Comparison of ENCODE assay signal across 1 cellular context in genomic region chr14:101780390-101780789, GRCh38.
TF ChIP-seq lines count a peak whose summit lies in the region.

No MANE protein-coding gene starts in this region.

TF ChIP-seq in HepG2, 621 proteins besides CTCF, POLR2A, EP300 and RAD21 (continued from another document):
- TF ChIP-seq ARID4A (CRISPR knock-in tag; IDR thresholded peaks at IDR 0.05; ENCODE audit: borderline replicate concordance): no peak
- TF ChIP-seq ZBTB42 (CRISPR knock-in tag; IDR thresholded peaks at IDR 0.05): no peak
- TF ChIP-seq ZNF512B (CRISPR knock-in tag; IDR thresholded peaks at IDR 0.05; ENCODE audit: borderline replicate concordance): no peak
- TF ChIP-seq, protein P1, sequence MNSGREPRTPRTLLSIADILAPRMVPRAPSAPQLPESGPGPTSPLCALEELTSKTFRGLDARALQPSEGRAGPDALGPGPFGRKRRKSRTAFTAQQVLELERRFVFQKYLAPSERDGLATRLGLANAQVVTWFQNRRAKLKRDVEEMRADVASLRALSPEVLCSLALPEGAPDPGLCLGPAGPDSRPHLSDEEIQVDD (CRISPR knock-in tag; IDR thresholded peaks at IDR 0.05; ENCODE audit: borderline replicate concordance): no peak
- no peak for TF ChIP-seq TOE1 (CRISPR knock-in tag; IDR thresholded peaks at IDR 0.05)
- no peak for TF ChIP-seq NCOA5 (CRISPR knock-in tag; IDR thresholded peaks at IDR 0.05)
- no peak for TF ChIP-seq MED8 (CRISPR knock-in tag; IDR thresholded peaks at IDR 0.05; ENCODE audit: insufficient replicate concordance)
- no peak for TF ChIP-seq NR2F6 (IDR thresholded peaks at IDR 0.05)
- no peak for TF ChIP-seq NR2F6 (CRISPR knock-in tag; IDR thresholded peaks at IDR 0.05)
- TF ChIP-seq, protein P2, sequence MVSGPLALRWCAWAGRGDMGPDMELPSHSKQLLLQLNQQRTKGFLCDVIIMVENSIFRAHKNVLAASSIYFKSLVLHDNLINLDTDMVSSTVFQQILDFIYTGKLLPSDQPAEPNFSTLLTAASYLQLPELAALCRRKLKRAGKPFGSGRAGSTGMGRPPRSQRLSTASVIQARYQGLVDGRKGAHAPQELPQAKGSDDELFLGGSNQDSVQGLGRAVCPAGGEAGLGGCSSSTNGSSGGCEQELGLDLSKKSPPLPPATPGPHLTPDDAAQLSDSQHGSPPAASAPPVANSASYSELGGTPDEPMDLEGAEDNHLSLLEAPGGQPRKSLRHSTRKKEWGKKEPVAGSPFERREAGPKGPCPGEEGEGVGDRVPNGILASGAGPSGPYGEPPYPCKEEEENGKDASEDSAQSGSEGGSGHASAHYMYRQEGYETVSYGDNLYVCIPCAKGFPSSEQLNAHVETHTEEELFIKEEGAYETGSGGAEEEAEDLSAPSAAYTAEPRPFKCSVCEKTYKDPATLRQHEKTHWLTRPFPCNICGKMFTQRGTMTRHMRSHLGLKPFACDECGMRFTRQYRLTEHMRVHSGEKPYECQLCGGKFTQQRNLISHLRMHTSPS (CRISPR knock-in tag; IDR thresholded peaks at IDR 0.05; ENCODE audit: low read depth): no peak
- TF ChIP-seq MTA1 (CRISPR knock-in tag; IDR thresholded peaks at IDR 0.05; ENCODE audit: borderline replicate concordance): no peak
- no peak for TF ChIP-seq SATB2 (CRISPR knock-in tag; IDR thresholded peaks at IDR 0.05)
- TF ChIP-seq GATAD1 (CRISPR knock-in tag; IDR thresholded peaks at IDR 0.05): no peak
- no peak for TF ChIP-seq KDM5B (CRISPR knock-in tag; IDR thresholded peaks at IDR 0.05; ENCODE audit: borderline replicate concordance)
